17 cellular contexts compared by ENCODE assay signal in the genomic region with DNA sequence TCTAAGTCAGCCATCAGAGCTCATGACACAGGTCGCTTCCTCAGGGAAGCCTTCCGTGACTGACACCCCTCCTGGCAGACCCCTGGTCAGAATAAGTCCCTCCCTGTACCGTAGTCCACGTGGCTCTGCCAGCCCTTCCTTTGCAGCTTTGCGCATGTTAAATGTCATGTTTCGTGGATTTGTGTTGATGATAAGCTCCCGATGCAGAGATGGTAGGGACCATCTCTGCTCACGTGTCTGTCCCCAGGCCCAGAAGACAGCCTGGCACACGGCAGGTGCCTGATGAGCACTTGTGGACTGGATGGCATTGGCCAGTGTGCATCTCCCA.
DNase-seq lines count a peak whose midpoint lies in the region; ATAC-seq and TF ChIP-seq lines count a peak whose summit lies in the region.
"Had no signal": no experiment of that assay in that cellular context is flagged by ENCODE, and none has a peak within 500 bp of the region (broad histone marks: within the 10 kb centered on the region; RNA-seq: fewer than 3 reads in every experiment).

No MANE protein-coding gene starts in this region.

- CTCF ChIA-PET in Calu3 (lab: Charles Lee), result interaction anchor here (1.0 kb wide), 1 partner anchor 228 kb away, joined by 4 read pairs; no protein-coding TSS in a partner anchor

- peaks cover 44% of the 10 kb centered on the region for H3K4me1 Mint-ChIP-seq in Calu3 (ENCODE audit: low read depth, unreplicated experiment)
- H3K4me1 Mint-ChIP-seq in activated T-helper 17 cell treated with anti-CD3 and anti-CD28 coated beads, Interleukin-2, amount 50 U/mL, for 72 hours, result no peaks in the 10 kb centered on the region
- H3K4me1 Mint-ChIP-seq in stimulated activated naive CD8-positive, alpha-beta T cell treated with anti-CD3 and anti-CD28 coated beads, Interleukin-15, amount 100 ng/mL, for 72 hours, result peaks cover 22% of the 10 kb centered on the region
- H3K4me1 Mint-ChIP-seq in T-helper 2 cell treated with Interferon-gamma antibody and Interleukin-4, amounts not matched to agents 5 μg/mL and 100 μg/mL, for 36 hours (ENCODE audit: low read depth), result peaks cover 1% of the 10 kb centered on the region
- H3K4me1 Mint-ChIP-seq: IgD-negative memory B cell had no signal

- H3K27me3 Mint-ChIP-seq in Calu3 (ENCODE audit: unreplicated experiment), result no peaks in the 10 kb centered on the region
- no peaks in the 10 kb centered on the region for H3K27me3 Mint-ChIP-seq in activated T-helper 17 cell treated with anti-CD3 and anti-CD28 coated beads, Interleukin-2, amount 50 U/mL, for 72 hours
- H3K27me3 Mint-ChIP-seq in stimulated activated naive CD8-positive, alpha-beta T cell treated with anti-CD3 and anti-CD28 coated beads, Interleukin-15, amount 100 ng/mL, for 72 hours, result no peaks in the 10 kb centered on the region
- H3K27me3 Mint-ChIP-seq in T-helper 2 cell treated with Interferon-gamma antibody and Interleukin-4, amounts not matched to agents 5 μg/mL and 100 μg/mL, for 36 hours (ENCODE audit: low read depth), result peaks cover 4% of the 10 kb centered on the region

- peaks cover 17% of the 10 kb centered on the region for H3K36me3 Mint-ChIP-seq in Calu3 (ENCODE audit: insufficient read depth, unreplicated experiment)
- peaks cover 6% of the 10 kb centered on the region for H3K36me3 Mint-ChIP-seq in activated T-helper 17 cell treated with anti-CD3 and anti-CD28 coated beads, Interleukin-2, amount 50 U/mL, for 72 hours (ENCODE audit: low read depth)
- H3K36me3 Mint-ChIP-seq in T-helper 2 cell treated with Interferon-gamma antibody and Interleukin-4, amounts not matched to agents 5 μg/mL and 100 μg/mL, for 36 hours (ENCODE audit: low read depth), result peaks cover 10% of the 10 kb centered on the region

- no peak for ATAC-seq in activated T-helper 17 cell treated with anti-CD3 and anti-CD28 coated beads, Interleukin-2, amount 50 U/mL, for 72 hours (replicated peaks)
- no peak for ATAC-seq in stimulated activated naive CD8-positive, alpha-beta T cell treated with anti-CD3 and anti-CD28 coated beads, Interleukin-15, amount 100 ng/mL, for 72 hours
- ATAC-seq in HG03521 (IDR thresholded peaks at IDR 0.05; ENCODE audit: unreplicated experiment), result no peak
- ATAC-seq: activated CD8-positive, alpha-beta memory T cell treated with anti-CD3 and anti-CD28 coated beads, Interleukin-2, amount 10 ng/mL, durations not matched to agents 7 days and 5 days had no signal

- BruUV-seq in Calu3 (replicated peaks; lab: Mats Ljungman, UMichigan), result no TSS peak

- peak overlapping the region; percentile 18 for H3K4me3 Mint-ChIP-seq in Calu3 (ENCODE audit: low read depth, unreplicated experiment)
- no peak overlapping the region for H3K4me3 Mint-ChIP-seq in activated T-helper 17 cell treated with anti-CD3 and anti-CD28 coated beads, Interleukin-2, amount 50 U/mL, for 72 hours
- H3K4me3 Mint-ChIP-seq in stimulated activated naive CD8-positive, alpha-beta T cell treated with anti-CD3 and anti-CD28 coated beads, Interleukin-15, amount 100 ng/mL, for 72 hours, result no peak overlapping the region
- H3K4me3 Mint-ChIP-seq in T-helper 2 cell treated with Interferon-gamma antibody and Interleukin-4, amounts not matched to agents 5 μg/mL and 100 μg/mL, for 36 hours, result no peak overlapping the region
- H3K4me3 Mint-ChIP-seq: activated CD8-positive, alpha-beta memory T cell treated with anti-CD3 and anti-CD28 coated beads, Interleukin-2, amount 10 ng/mL, durations not matched to agents 7 days and 5 days; IgD-negative memory B cell had no signal

- intact Hi-C loops in Calu3 (cut with micrococcal nuclease; ENCODE audit: unreplicated experiment), result loop anchor here (5.0 to 10.0 kb wide), 3 partner anchors 75 to 227 kb away; partner anchors contain the start of gene DHRS3

- H3K9me3 Mint-ChIP-seq in Calu3 (ENCODE audit: low read depth, unreplicated experiment), result peaks cover 6% of the 10 kb centered on the region
- H3K9me3 Mint-ChIP-seq in activated T-helper 17 cell treated with anti-CD3 and anti-CD28 coated beads, Interleukin-2, amount 50 U/mL, for 72 hours, result peaks cover 7% of the 10 kb centered on the region
- peaks cover 8 to 9% of the 10 kb centered on the region in 2 donors for H3K9me3 Mint-ChIP-seq in stimulated activated naive CD8-positive, alpha-beta T cell treated with anti-CD3 and anti-CD28 coated beads, Interleukin-15, amount 100 ng/mL, for 72 hours
- H3K9me3 Mint-ChIP-seq in T-helper 2 cell treated with Interferon-gamma antibody and Interleukin-4, amounts not matched to agents 5 μg/mL and 100 μg/mL, for 36 hours, result peaks cover 7% of the 10 kb centered on the region

- peak overlapping the region; percentile 67 for H3K27ac Mint-ChIP-seq in Calu3 (ENCODE audit: unreplicated experiment)
- peak overlapping the region; percentile 72 for H3K27ac Mint-ChIP-seq in activated T-helper 17 cell treated with anti-CD3 and anti-CD28 coated beads, Interleukin-2, amount 50 U/mL, for 72 hours
- peak overlapping the region; percentile 2 to 31 for H3K27ac Mint-ChIP-seq in stimulated activated naive CD8-positive, alpha-beta T cell treated with anti-CD3 and anti-CD28 coated beads, Interleukin-15, amount 100 ng/mL, for 72 hours
- H3K27ac Mint-ChIP-seq in T-helper 2 cell treated with Interferon-gamma antibody and Interleukin-4, amounts not matched to agents 5 μg/mL and 100 μg/mL, for 36 hours, result no peak overlapping the region
- H3K27ac Mint-ChIP-seq: activated CD8-positive, alpha-beta memory T cell treated with anti-CD3 and anti-CD28 coated beads, Interleukin-2, amount 10 ng/mL, durations not matched to agents 7 days and 5 days; IgD-negative memory B cell had no signal

- no peak for DNase-seq in Calu3
- DNase-seq in mesenteric fat pad (ENCODE audit: low spot score), result peak; percentile 49
- no peak for DNase-seq in stimulated activated naive CD8-positive, alpha-beta T cell treated with anti-CD3 and anti-CD28 coated beads, Interleukin-15, amount 100 ng/mL, for 72 hours
- no peak for DNase-seq in T-helper 2 cell treated with Interferon-gamma antibody and Interleukin-4, amounts not matched to agents 5 μg/mL and 100 μg/mL, for 36 hours (ENCODE audit: low spot score)
- DNase-seq in NCI-H345 (lab: John Stamatoyannopoulos, UW), result no peak
- no peak for DNase-seq in stimulated activated CD4-positive, alpha-beta T cell treated with anti-CD3 and anti-CD28 coated beads, Interleukin-12 subunit alpha, Interleukin-12 subunit beta, amount 100 ng/mL, for 4 hours
- DNase-seq: activated CD4-positive, CD25-positive, alpha-beta regulatory T cell; activated CD8-positive, alpha-beta memory T cell treated with anti-CD3 and anti-CD28 coated beads, Interleukin-2, amount 10 ng/mL, durations not matched to agents 7 days and 5 days; activated naive CD4-positive, alpha-beta T cell; Caco-2; GDM1; NCI-H2081 treated with DMSO at 0.1 percent for 48 hours; NCI-H748 treated with DMSO at 0.1 percent for 48 hours; stimulated activated CD4-positive, alpha-beta T cell treated with anti-CD3 and anti-CD28 coated beads, Interleukin-1b, Interleukin-23, amount 100 ng/mL, for 48 hours had no signal

- TF ChIP-seq CTCF in Calu3 (IDR thresholded peaks at IDR 0.05; ENCODE audit: unreplicated experiment), result no peak
